Comparison of ENCODE assay signal across 9 cellular contexts in the genomic region with DNA sequence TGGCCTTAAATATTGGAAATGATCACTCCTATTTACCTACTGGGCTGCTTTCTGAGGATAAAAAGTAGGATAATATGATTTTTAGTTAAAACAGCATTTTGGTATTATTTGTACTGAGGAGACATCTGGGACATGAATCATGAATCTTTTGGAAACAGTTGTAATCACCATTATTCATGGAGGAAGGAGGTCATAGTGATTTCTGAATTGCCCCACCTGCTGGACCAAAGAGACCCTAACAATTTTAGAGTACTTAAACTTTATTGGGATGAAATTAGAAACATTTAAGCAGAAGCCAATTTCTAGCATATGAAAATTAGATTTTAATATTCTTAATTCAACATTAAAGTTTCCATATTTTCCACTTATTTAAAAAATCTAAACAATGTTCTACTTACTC.
A peak's percentile ranks its signal among the peaks of the same experiment; 100 is the strongest.
DNase-seq lines count a peak whose midpoint lies in the region; ATAC-seq, FAIRE-seq and TF ChIP-seq lines count a peak whose summit lies in the region.
"Had no signal": no experiment of that assay in that cellular context is flagged by ENCODE, and none has a peak within 500 bp of the region (broad histone marks: within the 10 kb centered on the region; RNA-seq: fewer than 3 reads in every experiment).

No MANE protein-coding gene starts in this region.

- no peak for FAIRE-seq in HTR-8/SVneo (lab: Jason Lieb, UNC)

- H3K4me1 ChIP-seq in BE2C = no peaks in the 10 kb centered on the region
- H3K4me1 ChIP-seq in adipocyte (ENCODE audit: control insufficient read depth, insufficient read depth, low read length) = peaks cover 5% of the 10 kb centered on the region
- no peaks in the 10 kb centered on the region for H3K4me1 ChIP-seq in gastrocnemius medialis

- no peak for TF ChIP-seq POLR2A in gastrocnemius medialis (IDR thresholded peaks at IDR 0.05)

- no peak overlapping the region for H3K9ac ChIP-seq in adipocyte (ENCODE audit: low read length)

- peak; percentile 20 for DNase-seq in BE2C
- peak; percentile 18 for DNase-seq in HTR-8/SVneo (ENCODE audit: insufficient read length, low spot score)
- DNase-seq in adipocyte (ENCODE audit: low read depth) = peak; percentile 49
- peak; percentile 5 for DNase-seq in kidney glomerular epithelial cell (lab: John Stamatoyannopoulos, UW)
- DNase-seq in OCI-M2 (lab: John Stamatoyannopoulos, UW; ENCODE audit: unreplicated experiment) = no peak
- DNase-seq in NCI-H2107 treated with DMSO at 0.1 percent for 48 hours (lab: John Stamatoyannopoulos, UW; ENCODE audit: unreplicated experiment) = no peak
- DNase-seq in stimulated activated CD4-positive, alpha-beta T cell treated with anti-CD3 and anti-CD28 coated beads, Interleukin-12 subunit alpha, Interleukin-12 subunit beta, amount 100 ng/mL, for 4 hours = no peak
- DNase-seq in gastrocnemius medialis = no peak
- DNase-seq: activated T-cell treated with anti-CD3 and anti-CD28 coated beads, Interleukin-2, amount 50 U/mL, for 72 hours had no signal

- no peak for ATAC-seq in gastrocnemius medialis
- ATAC-seq: activated T-cell treated with anti-CD3 and anti-CD28 coated beads, Interleukin-2, amount 50 U/mL, for 72 hours had no signal

- intact Hi-C loops in gastrocnemius medialis (cut with DNase I; ENCODE audit: low total_unique reads) = no loop called here

- no peaks in the 10 kb centered on the region for H3K36me3 ChIP-seq in BE2C
- peaks cover 14% of the 10 kb centered on the region for H3K36me3 ChIP-seq in adipocyte (ENCODE audit: control insufficient read depth, insufficient read depth, low read length, severe bottlenecking)
- no peaks in the 10 kb centered on the region for H3K36me3 ChIP-seq in gastrocnemius medialis

- H3K27ac ChIP-seq in gastrocnemius medialis = no peak overlapping the region

- no peaks in the 10 kb centered on the region for H3K27me3 ChIP-seq in BE2C
- H3K27me3 ChIP-seq in adipocyte (replicated peaks; ENCODE audit: control insufficient read depth, insufficient read depth, low read length) = no peaks in the 10 kb centered on the region
- no peaks in the 10 kb centered on the region for H3K27me3 ChIP-seq in gastrocnemius medialis

- in situ Hi-C loops in gastrocnemius medialis (cut with MboI; ENCODE audit: low sequenced_read_pairs in 4 of 4) = no loop called here

- no peak overlapping the region for H3K4me3 ChIP-seq in BE2C (ENCODE audit: low read depth, low read length)
- no peak overlapping the region for H3K4me3 ChIP-seq in adipocyte (ENCODE audit: low read length)
- H3K4me3 ChIP-seq in gastrocnemius medialis = no peak overlapping the region

- H3K9me3 ChIP-seq in BE2C (no peaks in the 10 kb centered on the region), adipocyte (ENCODE audit: control insufficient read depth, low read length) (no peaks in the 10 kb centered on the region), gastrocnemius medialis (no peaks in the 10 kb centered on the region)

- TF ChIP-seq CTCF in BE2C (IDR thresholded peaks at IDR 0.05; ENCODE audit: low read depth, low read length) (peak; percentile 63), gastrocnemius medialis (IDR thresholded peaks at IDR 0.05 in 4 of 5, conservative IDR thresholded peaks at IDR 0.05 in 1 of 5) (no peak)

Comparison
In these comparisons a context has a peak if more than half of its experiments do, and no peak if none do; other contexts are left out.
1. DNase-seq: peak in BE2C (single experiment), HTR-8/SVneo (single experiment), adipocyte (single experiment) and kidney glomerular epithelial cell (single experiment); none in OCI-M2 (single experiment), NCI-H2107 treated with DMSO at 0.1 percent for 48 hours (single experiment), stimulated activated CD4-positive, alpha-beta T cell treated with anti-CD3 and anti-CD28 coated beads, Interleukin-12 subunit alpha, Interleukin-12 subunit beta, amount 100 ng/mL, for 4 hours (single experiment) and gastrocnemius medialis (0 of 2).